In the genomic region with DNA sequence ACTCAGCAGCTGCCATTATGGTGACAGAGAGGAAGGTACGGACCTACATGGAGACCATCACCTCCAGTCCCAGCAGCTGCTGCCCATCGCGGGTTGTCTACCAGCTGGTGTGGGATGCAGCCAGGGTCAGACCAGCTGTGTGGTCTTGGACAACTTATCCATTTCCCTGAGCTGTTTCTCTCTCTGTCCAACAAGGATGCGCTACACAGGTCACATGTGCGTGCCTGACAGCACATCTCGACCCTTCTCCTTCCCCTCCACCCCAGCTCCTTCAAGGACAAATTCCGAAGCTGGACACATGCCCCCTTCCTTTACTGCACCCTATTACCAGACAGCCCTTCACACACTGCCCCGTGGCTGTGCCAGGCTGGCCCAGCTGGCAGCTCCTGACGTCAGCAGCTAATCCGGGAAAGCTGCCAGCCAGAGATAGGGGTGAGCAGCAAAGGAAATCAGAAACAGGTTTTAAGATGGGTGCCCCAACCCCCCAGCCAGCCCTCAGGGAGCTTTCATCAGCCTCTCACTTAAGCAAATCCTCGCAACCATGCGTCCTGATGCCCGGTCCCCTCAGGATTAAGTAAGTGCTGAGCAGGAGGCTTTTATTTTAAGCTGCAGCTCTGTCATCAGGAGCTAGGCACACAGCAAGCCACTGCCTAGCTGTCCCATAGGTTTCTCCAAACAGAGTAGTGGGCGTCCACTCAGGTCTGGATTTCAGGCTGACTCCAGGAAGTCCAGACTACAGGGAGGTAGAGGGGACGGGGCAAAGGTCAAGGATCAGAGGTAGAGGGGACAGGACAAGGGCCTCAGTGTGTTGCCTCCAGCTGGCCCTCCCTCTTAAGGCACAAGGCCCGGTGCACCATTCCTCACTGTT, we compare ENCODE assay signal across 9 cellular contexts. TPM values are rescaled to one million over a fixed set of nuclear protein-coding genes. Genes with fewer than 3 reads are reported as not detected.
A peak's percentile ranks its signal among the peaks of the same experiment; 100 is the strongest.
DNase-seq lines count a peak whose midpoint lies in the region; ATAC-seq, FAIRE-seq and TF ChIP-seq lines count a peak whose summit lies in the region.
"Had no signal": no experiment of that assay in that cellular context is flagged by ENCODE, and none has a peak within 500 bp of the region (broad histone marks: within the 10 kb centered on the region; RNA-seq: fewer than 3 reads in every experiment).

No MANE protein-coding gene starts in this region.

- ATAC-seq in GM18519 (IDR thresholded peaks at IDR 0.05; ENCODE audit: low FRiP score, unreplicated experiment) (no peak), HG02642 (IDR thresholded peaks at IDR 0.05; ENCODE audit: poor library complexity, unreplicated experiment) (no peak)

- no peak for TF ChIP-seq CTCF in fibroblast of villous mesenchyme (IDR thresholded peaks at IDR 0.05; ENCODE audit: insufficient read depth, low read depth, low read length)

- no peak for FAIRE-seq in RCC 7860 (lab: Jason Lieb, UNC)
- FAIRE-seq: colon had no signal

- no peak overlapping the region for H3K4me3 ChIP-seq in fibroblast of villous mesenchyme (ENCODE audit: low read depth, low read length)

- DNase-seq in DMS79 treated with DMSO at 0.1 percent for 48 hours (lab: John Stamatoyannopoulos, UW): peak; percentile 73
- DNase-seq in RPMI7951 (ENCODE audit: low read depth): peak; percentile 87
- DNase-seq in fibroblast of villous mesenchyme (ENCODE audit: low read depth): peak; percentile 88
- DNase-seq in pons (ENCODE audit: low spot score): peak; percentile 97
- DNase-seq in NCI-H774 (lab: John Stamatoyannopoulos, UW): no peak
- no peak for DNase-seq in RCC 7860 (ENCODE audit: low spot score)

RNA-seq across cellular contexts. Expression of gene TEF, which starts 20.3 kb away (rescaled TPM):
- total RNA-seq in RPMI7951 (2014; rRNA removed; shearing (Covaris generic)): 8.8 and 13.0 TPM in 2 replicates
- 7.7 and 8.6 TPM in 2 replicates for total RNA-seq in fibroblast of villous mesenchyme

RNA-seq across cellular contexts. Expression of gene TOB2, which starts 44.6 kb away (rescaled TPM):
- 11.5 and 14.2 TPM in 2 replicates for total RNA-seq in RPMI7951 (2014; rRNA removed; shearing (Covaris generic))
- 23.2 and 35.4 TPM in 2 replicates for total RNA-seq in fibroblast of villous mesenchyme

Comparison
In these comparisons a context has a peak if more than half of its experiments do, and no peak if none do; other contexts are left out.
1. DNase-seq: peak in DMS79 treated with DMSO at 0.1 percent for 48 hours (single experiment), RPMI7951 (single experiment), fibroblast of villous mesenchyme (single experiment) and pons (single experiment); none in NCI-H774 (single experiment) and RCC 7860 (single experiment).